ENCODE assay signal across 12 cellular contexts in the genomic region with DNA sequence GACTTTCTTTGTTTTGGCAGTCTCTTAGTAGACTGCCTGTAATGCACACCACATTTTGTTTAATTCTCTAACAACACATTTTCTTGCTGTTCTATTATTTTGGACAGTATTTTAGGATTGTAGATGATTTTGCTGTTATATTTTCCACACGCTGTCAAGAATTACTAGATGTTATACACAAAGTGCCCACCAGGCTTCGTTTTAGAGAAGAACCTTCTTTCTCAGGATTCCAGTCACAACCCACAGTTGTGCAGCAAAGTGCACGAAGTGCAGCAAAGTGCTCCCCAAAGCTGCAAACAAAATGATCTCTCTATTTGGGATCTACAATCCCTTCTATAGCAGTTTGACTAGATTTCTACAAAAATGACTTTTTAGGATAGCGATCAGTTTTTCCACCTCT. TPM values are rescaled to one million over a fixed set of nuclear protein-coding genes. Genes with fewer than 3 reads are reported as not detected.
DNase-seq lines count a peak whose midpoint lies in the region; ATAC-seq and TF ChIP-seq lines count a peak whose summit lies in the region.
"Had no signal": no experiment of that assay in that cellular context is flagged by ENCODE, and none has a peak within 500 bp of the region (broad histone marks: within the 10 kb centered on the region; RNA-seq: fewer than 3 reads in every experiment).

No MANE protein-coding gene starts in this region.

- H3K4me3 ChIP-seq in fibroblast of pulmonary artery (replicated peaks; ENCODE audit: low read depth, low read length), result no peak overlapping the region
- no peak overlapping the region for H3K4me3 ChIP-seq in psoas muscle

- H3K27me3 ChIP-seq in psoas muscle (ENCODE audit: insufficient read depth in 3 of 3, low read length in 2 of 3), result no peaks in the 10 kb centered on the region

- peaks cover 48% of the 10 kb centered on the region for H3K9me3 Mint-ChIP-seq in activated T-cell treated with anti-CD3 and anti-CD28 coated beads, Interleukin-2, amount 50 U/mL, for 24 hours

- DNase-seq in activated T-cell treated with anti-CD3 and anti-CD28 coated beads, Interleukin-2, amount 50 U/mL, for 24 hours, result no peak
- DNase-seq in activated T-cell treated with anti-CD3 and anti-CD28 coated beads, Interleukin-2, amount 50 U/mL, for 48 hours, result no peak
- no peak for DNase-seq in T-helper 17 cell
- no peak for DNase-seq in fibroblast of pulmonary artery (ENCODE audit: low read depth)
- no peak for DNase-seq in psoas muscle
- DNase-seq in hippocampal formation (lab: John Stamatoyannopoulos, UW), result no peak
- no peak for DNase-seq in T1000 (lab: John Stamatoyannopoulos, UW)
- DNase-seq in SHP77 (lab: John Stamatoyannopoulos, UW), result no peak
- DNase-seq: activated naive CD4-positive, alpha-beta T cell treated with Interleukin-2 at 50 U/mL for 16 hours; NCI-H446 had no signal

- H3K36me3 ChIP-seq in psoas muscle (ENCODE audit: insufficient read depth in 1 of 2, low read depth in 1 of 2), result peaks cover 6 to 14% of the 10 kb centered on the region in 2 donors

- peaks cover 9% of the 10 kb centered on the region for H3K4me1 ChIP-seq in psoas muscle

- WGBS in psoas muscle, 3 donors, result 92 to 96% (median 94%) methylated on average over 4 of the region's 4 CpGs

- H3K9me3 ChIP-seq in T-helper 17 cell (ENCODE audit: control insufficient read depth, low read length, poor library complexity, severe bottlenecking), result peaks cover 12% of the 10 kb centered on the region
- H3K9me3 ChIP-seq in psoas muscle, result peaks cover 7% of the 10 kb centered on the region

- H3K27ac ChIP-seq in psoas muscle, result no peak overlapping the region

- peak; percentile 8 for TF ChIP-seq CTCF in fibroblast of pulmonary artery (IDR thresholded peaks at IDR 0.05; ENCODE audit: low read length, missing control alignments)
- peak; percentile 9 for TF ChIP-seq CTCF in psoas muscle (IDR thresholded peaks at IDR 0.05)

- intact Hi-C loops in psoas muscle (cut with DNase I), result no loop called here

- no peak overlapping the region for H3K27ac Mint-ChIP-seq in activated T-cell treated with anti-CD3 and anti-CD28 coated beads, Interleukin-2, amount 50 U/mL, for 24 hours
- H3K27ac Mint-ChIP-seq in T-helper 17 cell, result peak overlapping the region; percentile 21

- peaks cover 33% of the 10 kb centered on the region for H3K4me1 Mint-ChIP-seq in activated T-cell treated with anti-CD3 and anti-CD28 coated beads, Interleukin-2, amount 50 U/mL, for 24 hours (ENCODE audit: low read depth)
- H3K4me1 Mint-ChIP-seq in T-helper 17 cell, result peaks cover 4% of the 10 kb centered on the region

- ATAC-seq in T-helper 17 cell (no peak), psoas muscle (no peak)
- ATAC-seq: activated CD4-positive, CD25-positive, alpha-beta regulatory T cell treated with anti-CD3 and anti-CD28 coated beads, Interleukin-2, amount 50 U/mL, for 24 hours had no signal

- peaks cover 87% of the 10 kb centered on the region for H3K36me3 Mint-ChIP-seq in activated T-cell treated with anti-CD3 and anti-CD28 coated beads, Interleukin-2, amount 50 U/mL, for 24 hours (ENCODE audit: low read depth)
- peaks cover 9% of the 10 kb centered on the region for H3K36me3 Mint-ChIP-seq in T-helper 17 cell (ENCODE audit: low read depth)

- no peaks in the 10 kb centered on the region for H3K27me3 Mint-ChIP-seq in activated T-cell treated with anti-CD3 and anti-CD28 coated beads, Interleukin-2, amount 50 U/mL, for 24 hours
- H3K27me3 Mint-ChIP-seq in T-helper 17 cell, result no peaks in the 10 kb centered on the region

- peak overlapping the region; percentile 99 for H3K4me3 Mint-ChIP-seq in activated T-cell treated with anti-CD3 and anti-CD28 coated beads, Interleukin-2, amount 50 U/mL, for 24 hours
- no peak overlapping the region for H3K4me3 Mint-ChIP-seq in T-helper 17 cell

RNA-seq across cellular contexts. Expression of a gene that starts 2.4 kb away (rescaled TPM):
- total RNA-seq in T-helper 17 cell (10 to 100 TPM; 12.8 to 16.5 TPM), psoas muscle (1 to 10 TPM; 2.9 to 4.8 (median 3.4) TPM)
- polyA plus RNA-seq in psoas muscle, result 1 to 10 TPM in 2 of 3 donors, under 1 TPM in 1; 0.79 to 2.4 (median 1.3) TPM

RNA-seq across cellular contexts. Expression of a gene that starts 34.7 kb away (rescaled TPM):
- not detected for total RNA-seq in T-helper 17 cell
- under 1 TPM in 1 of 4 donors, not detected in 3; 0.10 TPM for total RNA-seq in psoas muscle
- under 1 TPM in 2 of 3 donors, not detected in 1; 0.01 to 0.03 TPM for polyA plus RNA-seq in psoas muscle
- total RNA-seq: LHCN-M2 had no signal
